In the genomic region with DNA sequence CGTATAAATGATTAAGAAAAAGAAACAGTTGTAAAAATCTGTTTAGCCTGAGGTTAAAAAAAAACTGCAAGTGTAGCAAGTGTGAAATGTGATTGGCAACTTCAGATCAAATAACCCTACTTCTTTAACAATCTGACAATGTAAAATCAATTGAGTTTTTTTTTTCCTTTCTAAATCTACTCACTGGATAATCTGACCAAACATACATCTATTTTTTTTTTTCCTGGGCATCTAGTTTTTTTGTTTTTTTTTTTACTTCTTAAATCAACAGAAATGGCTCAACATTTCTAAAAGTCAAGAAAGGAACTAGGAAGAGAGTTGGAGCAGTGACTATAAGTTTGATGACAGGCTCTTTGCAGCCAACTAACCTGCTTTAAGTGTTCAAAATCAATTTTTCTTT, we compare ENCODE assay signal across 9 cellular contexts. TPM values are rescaled to one million over a fixed set of nuclear protein-coding genes. Genes with fewer than 3 reads are reported as not detected.
DNase-seq lines count a peak whose midpoint lies in the region; ATAC-seq, FAIRE-seq and TF ChIP-seq lines count a peak whose summit lies in the region.
"Had no signal": no experiment of that assay in that cellular context is flagged by ENCODE, and none has a peak within 500 bp of the region (broad histone marks: within the 10 kb centered on the region; RNA-seq: fewer than 3 reads in every experiment).

No MANE protein-coding gene starts in this region.

- POLR2A ChIA-PET in PC-9 (lab: Charles Lee; ENCODE audit: unreplicated experiment), result interaction anchor here (0.6 to 0.7 kb wide), 2 partner anchors 317 to 612 kb away, joined by 4 to 6 read pairs; a partner anchor contains a TSS

- H3K27ac Mint-ChIP-seq in progenitor cell of endocrine pancreas, result peak overlapping the region; percentile 96

- peaks cover 5% of the 10 kb centered on the region; the same call in 1 of the 2 replicates for H3K4me1 ChIP-seq in PC-9 (replicated peaks; ENCODE audit: insufficient read depth)

- H3F3A ChIP-seq in PC-9 (ENCODE audit: insufficient read depth, low read depth), result peaks cover 9% of the 10 kb centered on the region; the same call in 1 of the 2 replicates

- no peak for TF ChIP-seq CTCF in PC-9 (conservative IDR thresholded peaks at IDR 0.05)
- TF ChIP-seq CTCF in progenitor cell of endocrine pancreas (IDR thresholded peaks at IDR 0.05; ENCODE audit: unreplicated experiment), result no peak

- H3K27me3 ChIP-seq in PC-9 (ENCODE audit: insufficient read depth, low read depth), result no peaks in the 10 kb centered on the region

- no peak overlapping the region for H3K27ac ChIP-seq in PC-9

- no peaks in the 10 kb centered on the region for H3K27me3 Mint-ChIP-seq in progenitor cell of endocrine pancreas

- H2AFZ ChIP-seq in PC-9, result peak overlapping the region; percentile 98

- H3K4me2 ChIP-seq in PC-9, result peak overlapping the region; percentile 98

- H3K4me1 Mint-ChIP-seq in progenitor cell of endocrine pancreas (ENCODE audit: low read depth), result peaks cover 31% of the 10 kb centered on the region

- intact Hi-C loops in PC-9 (cut with micrococcal nuclease; ENCODE audit: unreplicated experiment), result loop anchor here (5.0 to 10.0 kb wide), 2 partner anchors 66 to 522 kb away; no protein-coding TSS in a partner anchor

- H3K9me2 ChIP-seq in PC-9 (ENCODE audit: insufficient read depth), result no peaks in the 10 kb centered on the region

- CTCF ChIA-PET in PC-9 (lab: Charles Lee), result no interaction called here

- ATAC-seq in HG02870 (IDR thresholded peaks at IDR 0.05; ENCODE audit: unreplicated experiment) (no peak), GM18511 (IDR thresholded peaks at IDR 0.05; ENCODE audit: unreplicated experiment) (no peak)

- no TSS peak for BruUV-seq in PC-9 (replicated peaks; lab: Mats Ljungman, UMichigan)

- no peaks in the 10 kb centered on the region for H3K36me3 Mint-ChIP-seq in progenitor cell of endocrine pancreas (ENCODE audit: insufficient read depth)

- peak overlapping the region; percentile 78 for H3K4me3 ChIP-seq in GM08714 (ENCODE audit: low read length)
- peak overlapping the region; percentile 86 for H3K4me3 ChIP-seq in PC-9

- no peaks in the 10 kb centered on the region for H3K36me3 ChIP-seq in PC-9 (ENCODE audit: low read depth)

- H3K79me2 ChIP-seq in PC-9 (ENCODE audit: low read depth), result no peaks in the 10 kb centered on the region

- no peaks in the 10 kb centered on the region for H4K20me1 ChIP-seq in PC-9 (ENCODE audit: insufficient read depth)

- no peaks in the 10 kb centered on the region for H3K9me3 ChIP-seq in PC-9 (ENCODE audit: insufficient read depth, low read depth)

- DNase-seq in PC-9 (no peak), progenitor cell of endocrine pancreas (ENCODE audit: low spot score, unreplicated experiment) (no peak), NCI-H2227 treated with DMSO at 0.1 percent for 48 hours (lab: John Stamatoyannopoulos, UW) (no peak)
- no peak for DNase-seq in effector CD4-positive, alpha-beta T cell
- DNase-seq: NCI-H510A had no signal

- H3K4me3 Mint-ChIP-seq in progenitor cell of endocrine pancreas (ENCODE audit: low read depth), result peak overlapping the region; percentile 85

- FAIRE-seq in endometrium (lab: Jason Lieb, UNC), result peak; percentile 21

- H3K9me3 Mint-ChIP-seq in progenitor cell of endocrine pancreas (ENCODE audit: low read depth), result no peaks in the 10 kb centered on the region

RNA-seq across cellular contexts. Expression of a gene that starts 1.4 kb away (rescaled TPM):
- total RNA-seq in PC-9 (2021) (7.1 and 9.7 TPM in 2 replicates), progenitor cell of endocrine pancreas (24.9 and 25.0 TPM in 2 replicates)

RNA-seq across cellular contexts. Expression of a gene that starts 1.6 kb away (rescaled TPM):
- 5.3 and 5.4 TPM in 2 replicates for total RNA-seq in PC-9 (2021)
- 33.9 and 34.2 TPM in 2 replicates for total RNA-seq in progenitor cell of endocrine pancreas

RNA-seq across cellular contexts. Expression of a gene that starts 30.9 kb away (rescaled TPM):
- total RNA-seq in PC-9 (2021), result 16.2 and 19.7 TPM in 2 replicates
- 29.9 and 30.7 TPM in 2 replicates for total RNA-seq in progenitor cell of endocrine pancreas
